In the genomic region with DNA sequence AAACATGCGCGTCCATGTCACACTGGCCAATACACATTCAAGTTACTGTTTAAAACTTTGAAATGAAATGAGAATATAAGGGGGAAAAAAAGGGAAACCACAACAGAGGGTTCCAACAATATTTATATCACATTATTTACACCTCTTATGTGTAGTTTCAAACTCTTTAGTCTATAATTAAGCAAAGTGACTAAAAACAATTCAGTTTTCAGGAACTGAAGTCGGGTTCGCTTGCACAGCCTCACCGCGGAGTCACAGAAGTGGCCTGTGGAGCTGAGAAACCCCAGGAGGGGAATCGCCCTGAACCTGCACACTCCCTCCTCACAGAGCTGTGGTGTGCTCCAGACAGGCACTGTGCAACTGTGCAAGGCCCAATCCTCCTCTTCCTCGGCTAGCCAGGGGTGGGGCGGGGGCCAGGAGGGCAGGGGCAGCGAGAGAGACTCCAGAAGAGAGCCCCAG, we compare ENCODE assay signal across 12 cellular contexts.
DNase-seq lines count a peak whose midpoint lies in the region; ATAC-seq and TF ChIP-seq lines count a peak whose summit lies in the region.
"Had no signal": no experiment of that assay in that cellular context is flagged by ENCODE, and none has a peak within 500 bp of the region (broad histone marks: within the 10 kb centered on the region; RNA-seq: fewer than 3 reads in every experiment).

No MANE protein-coding gene starts in this region.

- H3K27me3 Mint-ChIP-seq in naive B cell: no peaks in the 10 kb centered on the region
- no peaks in the 10 kb centered on the region for H3K27me3 Mint-ChIP-seq in activated CD8-positive, alpha-beta T cell treated with anti-CD3 and anti-CD28 coated beads for 36 hours
- H3K27me3 Mint-ChIP-seq in activated T-helper 2 cell treated with anti-CD3 and anti-CD28 coated beads, Interferon-gamma antibody, Interleukin-2, Interleukin-4, amounts not matched to agents 10 μg/mL and 5 μg/mL and 100 μg/mL, durations not matched to agents 14 hours and 24 hours and 36 hours (ENCODE audit: low read depth): no peaks in the 10 kb centered on the region

- H3K4me1 Mint-ChIP-seq in naive B cell: peaks cover 61 to 81% (median 73%) of the 10 kb centered on the region in 3 donors
- peaks cover 69% of the 10 kb centered on the region for H3K4me1 Mint-ChIP-seq in activated CD8-positive, alpha-beta T cell treated with anti-CD3 and anti-CD28 coated beads for 36 hours (ENCODE audit: low read depth)
- peaks cover 41% of the 10 kb centered on the region for H3K4me1 Mint-ChIP-seq in activated T-helper 2 cell treated with anti-CD3 and anti-CD28 coated beads, Interferon-gamma antibody, Interleukin-2, Interleukin-4, amounts not matched to agents 10 μg/mL and 5 μg/mL and 100 μg/mL, durations not matched to agents 14 hours and 24 hours and 36 hours (ENCODE audit: low read depth)

- DNase-seq in naive B cell (no peak), HAP-1 (ENCODE audit: low spot score in 2 of 2) (no peak), foreskin keratinocyte (no peak)
- DNase-seq in activated CD8-positive, alpha-beta T cell treated with anti-CD3 and anti-CD28 coated beads for 36 hours: no peak
- DNase-seq in activated T-helper 2 cell treated with anti-CD3 and anti-CD28 coated beads, Interferon-gamma antibody, Interleukin-2, Interleukin-4, amounts not matched to agents 10 μg/mL and 5 μg/mL and 100 μg/mL, durations not matched to agents 14 hours and 24 hours and 36 hours (ENCODE audit: low spot score): no peak
- DNase-seq: activated T-cell treated with anti-CD3 and anti-CD28 coated beads, Interleukin-2, amount 50 U/mL, for 48 hours; colonic mucosa; GM23248; retina had no signal

- peaks cover 9% of the 10 kb centered on the region for H3K4me1 ChIP-seq in HAP-1
- H3K4me1 ChIP-seq in foreskin keratinocyte: no peaks in the 10 kb centered on the region

- no peaks in the 10 kb centered on the region for H3K9me3 Mint-ChIP-seq in naive B cell
- no peaks in the 10 kb centered on the region for H3K9me3 Mint-ChIP-seq in activated CD8-positive, alpha-beta T cell treated with anti-CD3 and anti-CD28 coated beads for 36 hours
- H3K9me3 Mint-ChIP-seq in activated T-helper 2 cell treated with anti-CD3 and anti-CD28 coated beads, Interferon-gamma antibody, Interleukin-2, Interleukin-4, amounts not matched to agents 10 μg/mL and 5 μg/mL and 100 μg/mL, durations not matched to agents 14 hours and 24 hours and 36 hours: no peaks in the 10 kb centered on the region

- ATAC-seq in GM18858 (IDR thresholded peaks at IDR 0.05; ENCODE audit: unreplicated experiment) (peak; percentile 74), GM21515 (IDR thresholded peaks at IDR 0.05; ENCODE audit: unreplicated experiment) (peak; percentile 78), HG03103 (IDR thresholded peaks at IDR 0.05; ENCODE audit: low read depth, unreplicated experiment) (peak; percentile 78), naive B cell (ENCODE audit: low read depth in 2 of 2) (peak; percentile 32 to 57), foreskin keratinocyte (no peak)
- ATAC-seq in activated CD8-positive, alpha-beta T cell treated with anti-CD3 and anti-CD28 coated beads for 36 hours: no peak

- no peaks in the 10 kb centered on the region for H3K9me3 ChIP-seq in HAP-1
- H3K9me3 ChIP-seq: colonic mucosa had no signal

- in situ Hi-C loops in HAP-1 (cut with MboI; ENCODE audit: low sequenced_read_pairs): no loop called here

- no peak overlapping the region for H3K4me3 ChIP-seq in HAP-1
- H3K4me3 ChIP-seq: colonic mucosa, GM23248 had no signal

- H3K27me3 ChIP-seq in HAP-1 (ENCODE audit: low read depth): no peaks in the 10 kb centered on the region
- no peaks in the 10 kb centered on the region for H3K27me3 ChIP-seq in foreskin keratinocyte
- H3K27me3 ChIP-seq: colonic mucosa had no signal

- POLR2A ChIA-PET in activated CD8-positive, alpha-beta T cell treated with anti-CD3 and anti-CD28 coated beads for 36 hours (lab: Charles Lee): interaction anchor here (1.3 kb wide), 1 partner anchor 152 kb away, joined by 3 read pairs; no protein-coding TSS in a partner anchor

- no peak for TF ChIP-seq CTCF in activated CD8-positive, alpha-beta T cell treated with anti-CD3 and anti-CD28 coated beads for 36 hours (IDR thresholded peaks at IDR 0.05)
- no peak for TF ChIP-seq CTCF in foreskin keratinocyte (conservative IDR thresholded peaks at IDR 0.05)

- H3K36me3 Mint-ChIP-seq in naive B cell: no peaks in the 10 kb centered on the region
- H3K36me3 Mint-ChIP-seq in activated CD8-positive, alpha-beta T cell treated with anti-CD3 and anti-CD28 coated beads for 36 hours (ENCODE audit: low read depth): peaks cover 29% of the 10 kb centered on the region
- peaks cover 36% of the 10 kb centered on the region for H3K36me3 Mint-ChIP-seq in activated T-helper 2 cell treated with anti-CD3 and anti-CD28 coated beads, Interferon-gamma antibody, Interleukin-2, Interleukin-4, amounts not matched to agents 10 μg/mL and 5 μg/mL and 100 μg/mL, durations not matched to agents 14 hours and 24 hours and 36 hours (ENCODE audit: low read depth)

- H3K36me3 ChIP-seq in HAP-1 (replicated peaks): no peaks in the 10 kb centered on the region
- H3K36me3 ChIP-seq: colonic mucosa had no signal

- intact Hi-C loops in activated CD8-positive, alpha-beta T cell treated with anti-CD3 and anti-CD28 coated beads for 36 hours (cut with micrococcal nuclease): no loop called here
- intact Hi-C loops in activated T-helper 2 cell treated with anti-CD3 and anti-CD28 coated beads, Interferon-gamma antibody, Interleukin-2, Interleukin-4, amounts not matched to agents 10 μg/mL and 5 μg/mL and 100 μg/mL, durations not matched to agents 14 hours and 24 hours and 36 hours (cut with micrococcal nuclease): no loop called here

- CTCF ChIA-PET in activated CD8-positive, alpha-beta T cell treated with anti-CD3 and anti-CD28 coated beads for 36 hours (lab: Charles Lee): interaction anchor here (1.2 kb wide), 1 partner anchor 152 kb away, joined by 4 read pairs; no protein-coding TSS in a partner anchor

- no peak overlapping the region for H3K27ac ChIP-seq in foreskin keratinocyte
- H3K27ac ChIP-seq: colonic mucosa, GM23248 had no signal

- H3K4me3 Mint-ChIP-seq in naive B cell: no peak overlapping the region
- H3K4me3 Mint-ChIP-seq in activated CD8-positive, alpha-beta T cell treated with anti-CD3 and anti-CD28 coated beads for 36 hours: no peak overlapping the region
- no peak overlapping the region for H3K4me3 Mint-ChIP-seq in activated T-helper 2 cell treated with anti-CD3 and anti-CD28 coated beads, Interferon-gamma antibody, Interleukin-2, Interleukin-4, amounts not matched to agents 10 μg/mL and 5 μg/mL and 100 μg/mL, durations not matched to agents 14 hours and 24 hours and 36 hours (ENCODE audit: low read depth)

- peak overlapping the region in 3 of 6 donors; percentile 10 to 58 (median 54) for H3K27ac Mint-ChIP-seq in naive B cell
- no peak overlapping the region for H3K27ac Mint-ChIP-seq in activated CD8-positive, alpha-beta T cell treated with anti-CD3 and anti-CD28 coated beads for 36 hours
- H3K27ac Mint-ChIP-seq in activated T-helper 2 cell treated with anti-CD3 and anti-CD28 coated beads, Interferon-gamma antibody, Interleukin-2, Interleukin-4, amounts not matched to agents 10 μg/mL and 5 μg/mL and 100 μg/mL, durations not matched to agents 14 hours and 24 hours and 36 hours: no peak overlapping the region

Comparison
In these comparisons a context has a peak if more than half of its experiments do, and no peak if none do; other contexts are left out.
1. ATAC-seq: peak in GM18858 (single experiment), GM21515 (single experiment), HG03103 (single experiment) and naive B cell (2 of 2); none in activated CD8-positive, alpha-beta T cell treated with anti-CD3 and anti-CD28 coated beads for 36 hours (single experiment) and foreskin keratinocyte (single experiment).